8 cellular contexts compared by ENCODE assay signal in the genomic region with DNA sequence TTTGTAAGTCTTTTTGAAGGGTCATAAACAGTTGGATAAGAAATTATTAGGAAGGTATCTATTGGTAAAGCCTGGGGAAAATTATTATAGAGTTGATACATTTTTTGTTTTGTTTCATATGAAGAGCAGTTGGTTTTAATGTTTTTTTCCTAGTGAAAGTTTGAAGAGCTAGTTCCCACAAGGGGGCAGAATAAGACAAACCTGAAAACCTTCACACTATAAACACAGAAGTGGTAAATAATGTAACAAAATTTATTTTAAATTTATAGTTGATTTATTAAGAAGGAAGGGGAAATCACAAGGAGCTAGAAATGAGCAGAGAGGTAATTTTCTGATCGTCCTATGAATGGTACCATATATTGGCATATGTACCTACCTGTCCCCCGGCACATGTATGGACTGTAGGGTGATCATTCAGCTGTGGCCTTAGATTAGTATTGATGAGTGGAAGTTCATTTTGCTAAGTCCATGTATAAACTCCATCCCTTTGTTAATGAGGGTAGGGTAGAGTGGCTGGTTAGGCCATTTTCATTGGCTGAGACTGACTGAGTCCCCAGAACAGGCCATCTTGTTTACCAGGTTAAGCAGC.
DNase-seq lines count a peak whose midpoint lies in the region; ATAC-seq and TF ChIP-seq lines count a peak whose summit lies in the region.

No MANE protein-coding gene starts in this region.

- ATAC-seq in activated T-helper 17 cell treated with anti-CD3 and anti-CD28 coated beads, Interleukin-2, amount 50 U/mL, for 72 hours (replicated peaks) = no peak
- ATAC-seq in left lobe of liver = no peak

- peaks cover 9% of the 10 kb centered on the region for H3K4me1 ChIP-seq in neural progenitor cell

- H3K79me2 ChIP-seq in neural progenitor cell (ENCODE audit: low read depth) = no peaks in the 10 kb centered on the region

- H3F3A ChIP-seq in neural progenitor cell (ENCODE audit: low read depth) = no peaks in the 10 kb centered on the region

- H3K4me3 ChIP-seq in NB4 (ENCODE audit: low read depth, low read length) (no peak overlapping the region), neural progenitor cell (no peak overlapping the region)

- DNase-seq in GM03348 (ENCODE audit: low spot score) (peak; percentile 40), NB4 (ENCODE audit: low read depth) (peak; percentile 17), dermis blood vessel endothelial cell (peak; percentile 57), neural progenitor cell (ENCODE audit: low spot score) (no peak), NCI-H2029 treated with DMSO at 0.1 percent for 48 hours (lab: John Stamatoyannopoulos, UW) (no peak), caudate nucleus (lab: John Stamatoyannopoulos, UW) (no peak), left lobe of liver (ENCODE audit: low spot score) (no peak)

- H3K9me3 ChIP-seq in neural progenitor cell (ENCODE audit: low read depth) = no peaks in the 10 kb centered on the region

- H3K4me3 Mint-ChIP-seq in neural progenitor cell = no peak overlapping the region
- H3K4me3 Mint-ChIP-seq in activated T-helper 17 cell treated with anti-CD3 and anti-CD28 coated beads, Interleukin-2, amount 50 U/mL, for 72 hours = no peak overlapping the region

- H3K4me1 Mint-ChIP-seq in neural progenitor cell = no peaks in the 10 kb centered on the region
- H3K4me1 Mint-ChIP-seq in activated T-helper 17 cell treated with anti-CD3 and anti-CD28 coated beads, Interleukin-2, amount 50 U/mL, for 72 hours = no peaks in the 10 kb centered on the region

- no peak for TF ChIP-seq POLR2A in NB4 (IDR thresholded peaks at IDR 0.05; ENCODE audit: extremely low read depth, insufficient read length)

- H4K20me1 ChIP-seq in neural progenitor cell (ENCODE audit: low read depth) = no peaks in the 10 kb centered on the region

- no peak overlapping the region for H3K27ac Mint-ChIP-seq in neural progenitor cell
- no peak overlapping the region for H3K27ac Mint-ChIP-seq in activated T-helper 17 cell treated with anti-CD3 and anti-CD28 coated beads, Interleukin-2, amount 50 U/mL, for 72 hours

- TF ChIP-seq CTCF in NB4 (IDR thresholded peaks at IDR 0.05; ENCODE audit: low read depth, low read length) (peak; percentile 10), neural progenitor cell (IDR thresholded peaks at IDR 0.05) (peak; percentile 56)

- H3K9ac ChIP-seq in neural progenitor cell = no peak overlapping the region

- H3K27ac ChIP-seq in neural progenitor cell (no peak overlapping the region), caudate nucleus (ENCODE audit: low read depth, low read length) (no peak overlapping the region)

- H3K36me3 Mint-ChIP-seq in neural progenitor cell = no peaks in the 10 kb centered on the region
- no peaks in the 10 kb centered on the region for H3K36me3 Mint-ChIP-seq in activated T-helper 17 cell treated with anti-CD3 and anti-CD28 coated beads, Interleukin-2, amount 50 U/mL, for 72 hours (ENCODE audit: low read depth)

- H3K27me3 ChIP-seq in neural progenitor cell = no peaks in the 10 kb centered on the region

- no peaks in the 10 kb centered on the region for H3K9me3 Mint-ChIP-seq in neural progenitor cell
- no peaks in the 10 kb centered on the region for H3K9me3 Mint-ChIP-seq in activated T-helper 17 cell treated with anti-CD3 and anti-CD28 coated beads, Interleukin-2, amount 50 U/mL, for 72 hours

- H3K36me3 ChIP-seq in neural progenitor cell = no peaks in the 10 kb centered on the region

- H3K4me2 ChIP-seq in neural progenitor cell = no peak overlapping the region

- H2AFZ ChIP-seq in neural progenitor cell (replicated peaks) = no peak overlapping the region

- no peaks in the 10 kb centered on the region for H3K27me3 Mint-ChIP-seq in neural progenitor cell (ENCODE audit: insufficient read depth, low read depth)
- no peaks in the 10 kb centered on the region for H3K27me3 Mint-ChIP-seq in activated T-helper 17 cell treated with anti-CD3 and anti-CD28 coated beads, Interleukin-2, amount 50 U/mL, for 72 hours

Comparison
In these comparisons a context has a peak if more than half of its experiments do, and no peak if none do; other contexts are left out.
1. DNase-seq: peak in GM03348 (single experiment), NB4 (single experiment) and dermis blood vessel endothelial cell (single experiment); none in neural progenitor cell (single experiment), NCI-H2029 treated with DMSO at 0.1 percent for 48 hours (single experiment), caudate nucleus (0 of 61) and left lobe of liver (single experiment).